8 cellular contexts compared by ENCODE assay signal in genomic region chr14:91873476-91874265, GRCh38. TPM values are rescaled to one million over a fixed set of nuclear protein-coding genes. Genes with fewer than 3 reads are reported as not detected.
A peak's percentile ranks its signal among the peaks of the same experiment; 100 is the strongest.
DNase-seq lines count a peak whose midpoint lies in the region; ATAC-seq and TF ChIP-seq lines count a peak whose summit lies in the region.

No MANE protein-coding gene starts in this region.

- no peaks in the 10 kb centered on the region for H3K36me3 Mint-ChIP-seq in endodermal cell (ENCODE audit: low read depth)

- H3K36me3 ChIP-seq in KOPT-K1 (ENCODE audit: insufficient read depth, low read length) (no peaks in the 10 kb centered on the region), mucosa of rectum (ENCODE audit: control insufficient read depth in 2 of 2, insufficient read depth in 2 of 2, low read length in 2 of 2) (no peaks in the 10 kb centered on the region), endodermal cell (ENCODE audit: control insufficient read depth, insufficient read depth, low read length) (no peaks in the 10 kb centered on the region), testis (ENCODE audit: low read depth, missing control alignments) (no peaks in the 10 kb centered on the region)

- ATAC-seq in GM21528 (IDR thresholded peaks at IDR 0.05; ENCODE audit: low FRiP score, unreplicated experiment), result peak; percentile 83

- peaks cover 21% of the 10 kb centered on the region for H3K4me1 Mint-ChIP-seq in endodermal cell

- TF ChIP-seq POLR2A in testis (IDR thresholded peaks at IDR 0.05), result no peak

- peak; percentile 63 for DNase-seq in GM10248 (ENCODE audit: extremely low spot score)
- DNase-seq in activated T-helper 1 cell treated with Interleukin-2 at 50 U/mL for 16 hours (ENCODE audit: low read depth), result peak; percentile 69
- DNase-seq in endodermal cell, result no peak
- no peak for DNase-seq in testis
- no peak for DNase-seq in AG20443 (ENCODE audit: low spot score)

- H3K4me3 Mint-ChIP-seq in endodermal cell, result no peak overlapping the region

- POLR2A ChIA-PET in GM10248 (lab: Yijun Ruan, JAX), result no interaction called here

- no peak overlapping the region for H3K9ac ChIP-seq in mucosa of rectum (ENCODE audit: low read depth in 1 of 2, low read length in 2 of 2)
- H3K9ac ChIP-seq in endodermal cell (ENCODE audit: extremely low read depth, low read length, poor library complexity, severe bottlenecking), result no peak overlapping the region

- H3K4me3 ChIP-seq in mucosa of rectum (ENCODE audit: low read length in 2 of 2) (peak overlapping the region in 1 of 2 donors; percentile 28), endodermal cell (ENCODE audit: low read length) (no peak overlapping the region), testis (no peak overlapping the region)

- peaks cover 3% of the 10 kb centered on the region for H3K9me3 Mint-ChIP-seq in endodermal cell

- H3K4me1 ChIP-seq in mucosa of rectum (ENCODE audit: control insufficient read depth in 2 of 2, insufficient read depth in 2 of 2, low read length in 2 of 2) (peaks cover 26 to 37% of the 10 kb centered on the region in 2 donors), endodermal cell (ENCODE audit: control insufficient read depth, insufficient read depth, low read length) (peaks cover 8% of the 10 kb centered on the region), testis (peaks cover 10% of the 10 kb centered on the region)

- intact Hi-C loops in testis (cut with DNase I; ENCODE audit: low total_unique reads), result no loop called here

- CTCF ChIA-PET in GM10248 (lab: Yijun Ruan, JAX), result interaction anchor here (1.3 kb wide), 1 partner anchor 123 kb away, joined by 3 read pairs; no protein-coding TSS in a partner anchor

- H3K27me3 ChIP-seq in mucosa of rectum (ENCODE audit: control insufficient read depth in 2 of 2, insufficient read depth in 2 of 2, low read length in 2 of 2) (no peaks in the 10 kb centered on the region), endodermal cell (ENCODE audit: control insufficient read depth, insufficient read depth, low read length, poor library complexity, severe bottlenecking) (peaks cover 55% of the 10 kb centered on the region), testis (no peaks in the 10 kb centered on the region)

- H3K27me3 Mint-ChIP-seq in endodermal cell (ENCODE audit: insufficient read depth), result peaks cover 60% of the 10 kb centered on the region

- TF ChIP-seq CTCF in GM10248 (IDR thresholded peaks at IDR 0.05; ENCODE audit: control extremely low read depth, extremely low read depth, low read depth, missing control alignments) (no peak), endodermal cell (conservative IDR thresholded peaks at IDR 0.05) (no peak), testis (IDR thresholded peaks at IDR 0.05) (no peak)

- H3K9me3 ChIP-seq in KOPT-K1 (ENCODE audit: insufficient read depth, low read length, poor library complexity, severe bottlenecking), result no peaks in the 10 kb centered on the region
- no peaks in the 10 kb centered on the region for H3K9me3 ChIP-seq in mucosa of rectum (ENCODE audit: control insufficient read depth in 2 of 2, low read length in 2 of 2)
- peaks cover 2% of the 10 kb centered on the region for H3K9me3 ChIP-seq in endodermal cell (ENCODE audit: control insufficient read depth, low read length)
- H3K9me3 ChIP-seq in testis, result no peaks in the 10 kb centered on the region

- WGBS in endodermal cell (ENCODE audit: insufficient coverage in 1 of 2, insufficient read length in 1 of 2), 2 experiments, result 92 to 93% methylated on average over 14 to 15 of the region's 15 CpGs
- WGBS in testis, 2 donors, result 79 to 88% methylated on average over 14 to 15 of the region's 15 CpGs

- H3K27ac ChIP-seq in KOPT-K1 (ENCODE audit: low read depth, low read length, poor library complexity, severe bottlenecking) (peak overlapping the region; percentile 95), mucosa of rectum (ENCODE audit: low read depth in 2 of 2, low read length in 2 of 2) (peak overlapping the region; percentile 88 to 90), endodermal cell (ENCODE audit: low read depth, low read length) (no peak overlapping the region), testis (peak overlapping the region in 1 of 2 donors; percentile 9)

- H3K27ac Mint-ChIP-seq in endodermal cell, result no peak overlapping the region

RNA-seq across cellular contexts. Expression of gene TC2N, which starts 6.3 kb away (rescaled TPM):
- 10 to 100 TPM; 17.3 to 19.5 TPM for total RNA-seq in endodermal cell
- polyA plus RNA-seq in endodermal cell (2013, experiment 1 of 2), result 2.7 TPM
- 3.1 TPM for polyA plus RNA-seq in endodermal cell (2013, experiment 2 of 2)
- 10 to 100 TPM; 19.6 to 24.3 TPM for total RNA-seq in testis
- polyA plus RNA-seq in testis (ENCODE audit: insufficient read depth, low read depth, low replicate concordance), result 17.2 TPM

Comparison
In these comparisons a context has a peak if more than half of its experiments do, and no peak if none do; other contexts are left out.
1. DNase-seq: peak in GM10248 (single experiment) and activated T-helper 1 cell treated with Interleukin-2 at 50 U/mL for 16 hours (single experiment); none in endodermal cell (single experiment), testis (single experiment) and AG20443 (single experiment).